ENCODE assay signal across 33 cellular contexts in the genomic region with DNA sequence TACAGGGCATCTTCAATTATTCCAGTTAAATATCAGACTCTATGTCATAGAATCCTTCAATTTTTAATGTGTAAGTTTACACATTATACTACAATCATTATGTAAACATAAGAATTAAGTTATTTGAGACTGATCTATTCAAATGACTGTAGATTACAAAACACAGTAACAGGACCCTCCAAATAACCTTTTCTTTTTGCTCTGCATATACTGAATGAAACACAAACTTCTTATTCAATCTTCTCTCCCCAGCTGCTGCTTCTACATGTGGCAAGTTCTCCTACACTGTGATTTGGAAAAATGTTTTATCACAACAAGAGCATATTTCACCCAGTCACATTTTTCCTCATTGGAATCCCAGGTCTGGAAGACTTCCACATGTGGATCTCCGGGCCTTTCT. TPM values are rescaled to one million over a fixed set of nuclear protein-coding genes. Genes with fewer than 3 reads are reported as not detected.
"Had no signal": no experiment of that assay in that cellular context is flagged by ENCODE, and none has a peak within 500 bp of the region (broad histone marks: within the 10 kb centered on the region; RNA-seq: fewer than 3 reads in every experiment).

A gene (plus strand): TSS at position 301 of the 400 bp plus-strand sequence. CDS start 0 bp downstream, at position 301.

- DNase-seq: stimulated activated CD4-positive, alpha-beta T cell treated with anti-CD3 and anti-CD28 coated beads, Interleukin-2, amount 100 ng/mL, for 48 hours; stimulated activated CD4-positive, alpha-beta T cell treated with anti-CD3 and anti-CD28 coated beads, Interleukin-4, amount 100 ng/mL, for 1 hour; stimulated activated CD4-positive, alpha-beta T cell treated with anti-CD3 and anti-CD28 coated beads, Interleukin-4, amount 100 ng/mL, for 24 hours; stimulated activated CD4-positive, alpha-beta T cell treated with anti-CD3 and anti-CD28 coated beads, Interleukin-4, amount 100 ng/mL, for 4 hours; stimulated activated CD8-positive, alpha-beta memory T cell treated with anti-CD3 and anti-CD28 coated beads, Interleukin-4, amount 100 ng/mL, for 48 hours; stimulated activated naive B cell treated with anti-CD40 and anti-IgM and Interleukin-4, amounts not matched to agents 10 μg/mL and 1 μg/mL and 100 μg/mL, for 72 hours; stimulated activated naive CD4-positive, alpha-beta T cell; stimulated activated naive CD4-positive, alpha-beta T cell treated with Interleukin-2 at 50 U/mL for 16 hours; stimulated activated naive CD8-positive, alpha-beta T cell treated with anti-CD3 and anti-CD28 coated beads, Interleukin-15, amount 100 ng/mL, for 72 hours; stimulated activated naive CD8-positive, alpha-beta T cell treated with anti-CD3 and anti-CD28 coated beads, Interleukin-15, Interleukin-2, amounts not matched to agents 100 U/mL and 50 U/mL, for 24 hours; stomach; substantia nigra; testis; thyroid gland; tibial artery; transverse colon; upper lobe of left lung; upper lobe of right lung; uterus had no signal

- H3K36me3 Mint-ChIP-seq: stimulated activated effector memory CD8-positive, alpha-beta T cell treated with anti-CD3 and anti-CD28 coated beads, Interleukin-12 subunit alpha, Interleukin-12 subunit beta, amount 100 ng/mL, for 72 hours; stimulated activated memory B cell treated with anti-CD40 and anti-IgM and Interleukin-4, amounts not matched to agents 10 μg/mL and 1 μg/mL and 100 μg/mL, for 72 hours; stimulated activated naive B cell treated with anti-CD40 and anti-IgM and Interleukin-4, amounts not matched to agents 10 μg/mL and 1 μg/mL and 100 μg/mL, for 72 hours; type B pancreatic cell had no signal

- H3K9me3 Mint-ChIP-seq: stimulated activated naive B cell treated with anti-CD40 and anti-IgM and Interleukin-4, amounts not matched to agents 10 μg/mL and 1 μg/mL and 100 μg/mL, for 72 hours; stimulated activated naive CD8-positive, alpha-beta T cell treated with anti-CD3 and anti-CD28 coated beads, Interleukin-15, amount 100 ng/mL, for 72 hours; type B pancreatic cell had no signal

- H3K4me1 ChIP-seq: stomach, suprapubic skin, testis, tibial artery, tibial nerve, transverse colon, upper lobe of left lung, upper lobe of right lung, uterus, vagina had no signal

- H3K27ac ChIP-seq: stomach, suprapubic skin, testis, thoracic aorta, thyroid gland, tibial artery, tibial nerve, transverse colon, upper lobe of left lung, upper lobe of right lung, uterus, vagina had no signal

- H3K4me3 ChIP-seq: stomach, suprapubic skin, testis, thoracic aorta, thyroid gland, tibial artery, tibial nerve, transverse colon, upper lobe of left lung, upper lobe of right lung, uterus, vagina had no signal

- FAIRE-seq: urothelium cell line had no signal

- H3K27ac Mint-ChIP-seq: stimulated activated effector memory CD8-positive, alpha-beta T cell treated with anti-CD3 and anti-CD28 coated beads, Interleukin-12 subunit alpha, Interleukin-12 subunit beta, amount 100 ng/mL, for 72 hours; stimulated activated memory B cell treated with anti-CD40 and anti-IgM and Interleukin-4, amounts not matched to agents 10 μg/mL and 1 μg/mL and 100 μg/mL, for 72 hours; stimulated activated naive B cell treated with anti-CD40 and anti-IgM and Interleukin-4, amounts not matched to agents 10 μg/mL and 1 μg/mL and 100 μg/mL, for 72 hours; stimulated activated naive CD8-positive, alpha-beta T cell treated with anti-CD3 and anti-CD28 coated beads, Interleukin-15, amount 100 ng/mL, for 72 hours; stimulated activated naive CD8-positive, alpha-beta T cell treated with anti-CD3 and anti-CD28 coated beads, Interleukin-15, Interleukin-2, amounts not matched to agents 100 ng/mL and 50 ng/mL, for 24 hours; type B pancreatic cell had no signal

- H3K9me3 ChIP-seq: stomach, suprapubic skin, testis, thoracic aorta, thyroid gland, tibial artery, tibial nerve, transverse colon, upper lobe of left lung, upper lobe of right lung, uterus, vagina had no signal

- H3K27me3 ChIP-seq: stomach, suprapubic skin, testis, thyroid gland, tibial artery, tibial nerve, transverse colon, upper lobe of left lung, upper lobe of right lung, uterus, vagina had no signal

- H3K4me1 Mint-ChIP-seq: stimulated activated effector memory CD8-positive, alpha-beta T cell treated with anti-CD3 and anti-CD28 coated beads, Interleukin-12 subunit alpha, Interleukin-12 subunit beta, amount 100 ng/mL, for 72 hours; stimulated activated memory B cell treated with anti-CD40 and anti-IgM and Interleukin-4, amounts not matched to agents 10 μg/mL and 1 μg/mL and 100 μg/mL, for 72 hours; stimulated activated naive B cell treated with anti-CD40 and anti-IgM and Interleukin-4, amounts not matched to agents 10 μg/mL and 1 μg/mL and 100 μg/mL, for 72 hours; stimulated activated naive CD8-positive, alpha-beta T cell treated with anti-CD3 and anti-CD28 coated beads, Interleukin-15, amount 100 ng/mL, for 72 hours had no signal

- H3K36me3 ChIP-seq: stomach, suprapubic skin, thoracic aorta, thyroid gland, tibial artery, tibial nerve, transverse colon, upper lobe of left lung, upper lobe of right lung, uterus, vagina had no signal

- ATAC-seq: stimulated activated effector memory CD8-positive, alpha-beta T cell treated with anti-CD3 and anti-CD28 coated beads, Interleukin-12 subunit alpha, Interleukin-12 subunit beta, amount 100 ng/mL, for 72 hours; stimulated activated memory B cell treated with anti-CD40 and anti-IgM and Interleukin-4, amounts not matched to agents 10 μg/mL and 1 μg/mL and 100 μg/mL, for 72 hours; stimulated activated naive B cell treated with anti-CD40 and anti-IgM and Interleukin-4, amounts not matched to agents 10 μg/mL and 1 μg/mL and 100 μg/mL, for 72 hours; stimulated activated naive CD8-positive, alpha-beta T cell treated with anti-CD3 and anti-CD28 coated beads, Interleukin-15, amount 100 ng/mL, for 72 hours; stimulated activated naive CD8-positive, alpha-beta T cell treated with anti-CD3 and anti-CD28 coated beads, Interleukin-15, Interleukin-2, amounts not matched to agents 100 U/mL and 50 U/mL, for 24 hours; upper lobe of right lung had no signal

- H3K4me3 Mint-ChIP-seq: stimulated activated effector memory CD8-positive, alpha-beta T cell treated with anti-CD3 and anti-CD28 coated beads, Interleukin-12 subunit alpha, Interleukin-12 subunit beta, amount 100 ng/mL, for 72 hours; stimulated activated memory B cell treated with anti-CD40 and anti-IgM and Interleukin-4, amounts not matched to agents 10 μg/mL and 1 μg/mL and 100 μg/mL, for 72 hours; stimulated activated naive B cell treated with anti-CD40 and anti-IgM and Interleukin-4, amounts not matched to agents 10 μg/mL and 1 μg/mL and 100 μg/mL, for 72 hours; stimulated activated naive CD8-positive, alpha-beta T cell treated with anti-CD3 and anti-CD28 coated beads, Interleukin-15, amount 100 ng/mL, for 72 hours; stimulated activated naive CD8-positive, alpha-beta T cell treated with anti-CD3 and anti-CD28 coated beads, Interleukin-15, Interleukin-2, amounts not matched to agents 100 ng/mL and 50 ng/mL, for 24 hours; type B pancreatic cell had no signal

- H3K27me3 Mint-ChIP-seq: stimulated activated naive B cell treated with anti-CD40 and anti-IgM and Interleukin-4, amounts not matched to agents 10 μg/mL and 1 μg/mL and 100 μg/mL, for 72 hours; stimulated activated naive CD8-positive, alpha-beta T cell treated with anti-CD3 and anti-CD28 coated beads, Interleukin-15, amount 100 ng/mL, for 72 hours had no signal

RNA-seq across cellular contexts. Expression of the gene that starts here (rescaled TPM):
- total RNA-seq: stomach, subcutaneous adipose tissue, suprapubic skin, temporal lobe, testis, thoracic aorta, thyroid gland, tibial nerve, transverse colon, upper lobe of left lung, upper lobe of right lung, ureter, urinary bladder, uterus, vagina had no signal
- polyA plus RNA-seq: stomach, thymus, urinary bladder had no signal
